In the genomic region with DNA sequence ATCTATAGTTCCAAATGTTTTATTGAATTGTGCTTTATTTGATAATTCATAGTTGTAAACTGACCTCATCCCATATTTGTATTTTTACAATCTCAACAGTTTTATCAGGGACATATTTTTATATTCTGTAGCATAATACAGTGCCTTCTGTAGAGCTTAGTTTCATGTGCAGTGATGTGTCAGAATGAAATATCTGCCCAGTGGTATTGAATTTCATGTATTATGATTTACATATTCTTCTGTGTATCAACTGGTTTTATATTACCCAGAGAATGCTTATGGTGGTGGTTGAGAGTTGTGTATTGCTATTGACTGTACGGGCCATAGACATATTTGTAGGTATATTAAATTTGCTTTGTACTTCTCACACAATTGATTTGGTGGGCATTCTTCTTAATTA, we compare ENCODE assay signal across 1 cellular context.
TF ChIP-seq lines count a peak whose summit lies in the region.

No MANE protein-coding gene starts in this region.

TF ChIP-seq in GM23338, 12 proteins besides CTCF, POLR2A, EP300 and RAD21 (continued from another document):
- TF ChIP-seq REST (IDR thresholded peaks at IDR 0.05; ENCODE audit: unreplicated experiment): no peak
- no peak for TF ChIP-seq EZH2phosphoT487 (IDR thresholded peaks at IDR 0.05; ENCODE audit: unreplicated experiment)
- TF ChIP-seq STAT1 (IDR thresholded peaks at IDR 0.05; ENCODE audit: unreplicated experiment): no peak
- no peak for TF ChIP-seq EZH2 (IDR thresholded peaks at IDR 0.05; ENCODE audit: low read depth, unreplicated experiment)
